Comparison of ENCODE assay signal across 1 cellular context in the genomic region with DNA sequence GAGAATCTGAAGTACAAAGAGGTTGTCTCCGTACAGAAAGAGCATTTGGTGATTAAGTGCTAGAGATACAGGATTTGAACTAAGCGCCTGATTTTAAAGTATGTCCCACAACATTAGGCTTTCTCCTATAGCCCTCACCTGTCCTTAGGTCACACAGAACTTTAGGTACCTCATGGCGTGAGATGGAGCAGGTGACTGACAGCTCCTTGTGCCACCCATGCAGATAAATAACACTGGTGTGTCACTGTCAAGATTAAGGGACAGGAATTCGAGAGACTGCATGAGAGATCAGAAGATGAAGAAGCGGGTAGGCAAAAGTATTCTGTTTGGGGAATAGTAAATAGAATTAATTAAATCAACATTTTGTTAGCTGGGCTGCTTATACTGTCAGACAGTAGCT.
TF ChIP-seq lines count a peak whose summit lies in the region.

No MANE protein-coding gene starts in this region.

TF ChIP-seq in HepG2, 621 proteins besides CTCF, POLR2A, EP300 and RAD21 (continued from another document):
- no peak for TF ChIP-seq TAF1 (CRISPR knock-in tag; IDR thresholded peaks at IDR 0.05)
- TF ChIP-seq, protein P1, sequence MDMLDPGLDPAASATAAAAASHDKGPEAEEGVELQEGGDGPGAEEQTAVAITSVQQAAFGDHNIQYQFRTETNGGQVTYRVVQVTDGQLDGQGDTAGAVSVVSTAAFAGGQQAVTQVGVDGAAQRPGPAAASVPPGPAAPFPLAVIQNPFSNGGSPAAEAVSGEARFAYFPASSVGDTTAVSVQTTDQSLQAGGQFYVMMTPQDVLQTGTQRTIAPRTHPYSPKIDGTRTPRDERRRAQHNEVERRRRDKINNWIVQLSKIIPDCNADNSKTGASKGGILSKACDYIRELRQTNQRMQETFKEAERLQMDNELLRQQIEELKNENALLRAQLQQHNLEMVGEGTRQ (IDR thresholded peaks at IDR 0.05; ENCODE audit: low read depth, low read length), result no peak
- TF ChIP-seq, protein P1 (CRISPR knock-in tag; IDR thresholded peaks at IDR 0.05; ENCODE audit: borderline replicate concordance), result no peak
- TF ChIP-seq NFE2 (CRISPR knock-in tag; IDR thresholded peaks at IDR 0.05), result no peak
- TF ChIP-seq ZNF441 (CRISPR knock-in tag; IDR thresholded peaks at IDR 0.05; ENCODE audit: borderline replicate concordance), result no peak
- TF ChIP-seq, protein P2, sequence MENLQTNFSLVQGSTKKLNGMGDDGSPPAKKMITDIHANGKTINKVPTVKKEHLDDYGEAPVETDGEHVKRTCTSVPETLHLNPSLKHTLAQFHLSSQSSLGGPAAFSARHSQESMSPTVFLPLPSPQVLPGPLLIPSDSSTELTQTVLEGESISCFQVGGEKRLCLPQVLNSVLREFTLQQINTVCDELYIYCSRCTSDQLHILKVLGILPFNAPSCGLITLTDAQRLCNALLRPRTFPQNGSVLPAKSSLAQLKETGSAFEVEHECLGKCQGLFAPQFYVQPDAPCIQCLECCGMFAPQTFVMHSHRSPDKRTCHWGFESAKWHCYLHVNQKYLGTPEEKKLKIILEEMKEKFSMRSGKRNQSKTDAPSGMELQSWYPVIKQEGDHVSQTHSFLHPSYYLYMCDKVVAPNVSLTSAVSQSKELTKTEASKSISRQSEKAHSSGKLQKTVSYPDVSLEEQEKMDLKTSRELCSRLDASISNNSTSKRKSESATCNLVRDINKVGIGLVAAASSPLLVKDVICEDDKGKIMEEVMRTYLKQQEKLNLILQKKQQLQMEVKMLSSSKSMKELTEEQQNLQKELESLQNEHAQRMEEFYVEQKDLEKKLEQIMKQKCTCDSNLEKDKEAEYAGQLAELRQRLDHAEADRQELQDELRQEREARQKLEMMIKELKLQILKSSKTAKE (CRISPR knock-in tag; IDR thresholded peaks at IDR 0.05; ENCODE audit: borderline replicate concordance), result no peak
- no peak for TF ChIP-seq ZIK1 (CRISPR knock-in tag; IDR thresholded peaks at IDR 0.05; ENCODE audit: borderline replicate concordance, low read depth)
- TF ChIP-seq E2F2 (CRISPR knock-in tag; IDR thresholded peaks at IDR 0.05; ENCODE audit: borderline replicate concordance), result no peak
